20 cellular contexts compared by ENCODE assay signal in the genomic region with DNA sequence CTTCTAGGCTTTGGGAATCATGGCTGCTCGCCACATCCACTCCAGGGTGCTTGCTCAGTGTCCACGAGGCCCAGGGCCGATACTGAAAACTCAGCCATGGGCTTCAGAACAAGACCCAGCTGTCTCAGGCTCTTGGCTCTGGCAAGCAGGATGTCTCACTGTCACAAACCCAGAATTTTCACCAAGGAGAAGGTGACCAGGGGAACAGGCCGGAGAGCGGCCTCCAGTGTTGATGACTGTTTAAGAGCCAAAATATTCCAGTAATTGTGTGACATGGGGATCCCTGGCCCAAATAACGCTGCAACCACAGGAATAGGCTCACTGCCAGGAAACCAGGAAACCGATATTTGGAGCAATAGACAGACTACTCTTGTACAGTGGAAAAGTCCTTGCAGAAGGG. TPM values are rescaled to one million over a fixed set of nuclear protein-coding genes. Genes with fewer than 3 reads are reported as not detected.
DNase-seq lines count a peak whose midpoint lies in the region; ATAC-seq and TF ChIP-seq lines count a peak whose summit lies in the region.
"Had no signal": no experiment of that assay in that cellular context is flagged by ENCODE, and none has a peak within 500 bp of the region (broad histone marks: within the 10 kb centered on the region; RNA-seq: fewer than 3 reads in every experiment).

No MANE protein-coding gene starts in this region.

- H3K4me3 ChIP-seq in left lung: no peak overlapping the region
- H3K4me3 ChIP-seq: A549, upper lobe of left lung had no signal

- TF ChIP-seq CTCF in left lung (IDR thresholded peaks at IDR 0.05): no peak

- intact Hi-C loops in left lung (cut with DNase I) (no loop called here), sciatic nerve (cut with DNase I) (no loop called here)

- H3K27me3 ChIP-seq in left lung: no peaks in the 10 kb centered on the region
- H3K27me3 ChIP-seq: upper lobe of left lung had no signal

- ATAC-seq in left lung: peak; percentile 24
- ATAC-seq in sciatic nerve: peak; percentile 60
- ATAC-seq in HG02938 (IDR thresholded peaks at IDR 0.05; ENCODE audit: unreplicated experiment): no peak
- ATAC-seq: A549, natural killer cell had no signal

- H3K36me3 ChIP-seq in left lung: no peaks in the 10 kb centered on the region
- H3K36me3 ChIP-seq: upper lobe of left lung had no signal

- H3K9me3 ChIP-seq in left lung: no peaks in the 10 kb centered on the region
- H3K9me3 ChIP-seq: A549, upper lobe of left lung had no signal

- no peaks in the 10 kb centered on the region for H3K4me1 ChIP-seq in left lung
- H3K4me1 ChIP-seq: A549, upper lobe of left lung had no signal

- H3K27ac ChIP-seq in left lung: peak overlapping the region in 1 of 2 donors; percentile 17
- H3K27ac ChIP-seq: A549, epithelial cell of prostate had no signal

- DNase-seq in M059J (ENCODE audit: low read depth): peak; percentile 24
- peak; percentile 15 for DNase-seq in fibroblast of gingiva (ENCODE audit: low read depth)
- no peak for DNase-seq in left lung
- DNase-seq in sciatic nerve (ENCODE audit: low spot score): no peak
- DNase-seq in COLO829 (ENCODE audit: low spot score): no peak
- DNase-seq in NCI-H510A (lab: John Stamatoyannopoulos, UW): no peak
- no peak for DNase-seq in NCI-H2227 (lab: John Stamatoyannopoulos, UW; ENCODE audit: unreplicated experiment)
- DNase-seq: activated CD4-positive, alpha-beta T cell treated with anti-CD3 and anti-CD28 coated beads, Interleukin-2, amount 10 ng/mL, durations not matched to agents 7 days and 5 days; activated T-cell treated with anti-CD3 and anti-CD28 coated beads, Interleukin-2, amount 50 U/mL, for 1 hour; DMS53; Karpas-422; natural killer cell; NCI-H1436; NCI-H446; OCI-M1; stimulated activated CD4-positive, alpha-beta T cell treated with anti-CD3 and anti-CD28 coated beads, Interleukin-2, amount 100 ng/mL, for 48 hours had no signal

RNA-seq across cellular contexts. Expression of a gene that starts 9.8 kb away (rescaled TPM):
- 0.05 TPM in 1 of 2 replicates, not detected in the other for total RNA-seq in M059J (2014; rRNA removed; shearing (Covaris generic))
- total RNA-seq in left lung: 1 to 10 TPM; 1.1 to 3.2 TPM
- 8.8 TPM for total RNA-seq in sciatic nerve
- total RNA-seq: activated CD4-positive, alpha-beta T cell treated with anti-CD3 and anti-CD28 coated beads, Interleukin-2, amount 10 ng/mL, durations not matched to agents 7 days and 5 days; natural killer cell had no signal

RNA-seq across cellular contexts. Expression of a gene that starts 10.2 kb away (rescaled TPM):
- not detected in 2 replicates for total RNA-seq in M059J (2014; rRNA removed; shearing (Covaris generic))
- not detected for total RNA-seq in left lung
- not detected for total RNA-seq in sciatic nerve
- total RNA-seq: activated CD4-positive, alpha-beta T cell treated with anti-CD3 and anti-CD28 coated beads, Interleukin-2, amount 10 ng/mL, durations not matched to agents 7 days and 5 days; natural killer cell had no signal

RNA-seq across cellular contexts. Expression of a gene that starts 40.8 kb away (rescaled TPM):
- total RNA-seq in M059J (2014; rRNA removed; shearing (Covaris generic)): 0.07 and 0.15 TPM in 2 replicates
- 100 to 1,000 TPM in 1 of 2 donors, 10 to 100 TPM in 1; 24.6 to 198 TPM for total RNA-seq in left lung
- 77.1 TPM for total RNA-seq in sciatic nerve
- total RNA-seq: activated CD4-positive, alpha-beta T cell treated with anti-CD3 and anti-CD28 coated beads, Interleukin-2, amount 10 ng/mL, durations not matched to agents 7 days and 5 days; natural killer cell had no signal

Comparison
In these comparisons a context has a peak if more than half of its experiments do, and no peak if none do; other contexts are left out.
1. DNase-seq: peak in M059J (single experiment) and fibroblast of gingiva (single experiment); none in left lung (0 of 2), sciatic nerve (single experiment), COLO829 (single experiment), NCI-H510A (single experiment) and NCI-H2227 (single experiment).
2. RNA of a gene that starts 40.8 kb away (total RNA-seq): 24.6 to 198 TPM in left lung and 77.1 TPM in sciatic nerve (single experiment); 0.07 to 0.15 TPM in M059J; every median in the first group is over 10 times any median in the second.